ENCODE assay signal across 10 cellular contexts in the genomic region with DNA sequence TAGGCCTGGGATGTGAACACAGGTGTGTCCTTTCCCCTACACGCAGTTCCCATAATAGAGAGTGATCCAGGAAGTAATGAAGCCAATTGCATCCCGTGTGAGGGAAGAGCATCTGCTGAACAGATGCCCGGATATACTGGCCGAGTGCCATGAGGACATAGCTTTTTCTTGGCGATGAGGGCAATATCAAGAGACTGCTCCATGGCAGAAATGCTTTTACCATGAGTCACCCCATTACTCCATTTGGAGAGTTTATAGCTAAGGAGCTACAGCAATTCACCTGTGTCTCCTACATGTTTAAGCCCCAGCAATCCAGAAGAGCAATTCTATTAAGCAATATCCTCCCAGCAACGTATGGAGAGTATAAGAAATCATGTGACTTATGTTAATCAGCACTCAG.
DNase-seq lines count a peak whose midpoint lies in the region; ATAC-seq and TF ChIP-seq lines count a peak whose summit lies in the region.
"Had no signal": no experiment of that assay in that cellular context is flagged by ENCODE, and none has a peak within 500 bp of the region (broad histone marks: within the 10 kb centered on the region; RNA-seq: fewer than 3 reads in every experiment).

No MANE protein-coding gene starts in this region.

- no peaks in the 10 kb centered on the region for H3K36me3 Mint-ChIP-seq in endodermal cell (ENCODE audit: low read depth)

- H3K4me3 ChIP-seq in ACC112 (ENCODE audit: low read depth, low read length) (no peak overlapping the region; the same call in 1 of the 2 replicates), SJSA1 (no peak overlapping the region), endodermal cell (ENCODE audit: low read length) (no peak overlapping the region)

- DNase-seq in HS-27A (ENCODE audit: low read depth) (peak; percentile 97), SJSA1 (ENCODE audit: low read depth in 1 of 2, low spot score in 2 of 2) (peak; percentile 69 to 80), foreskin keratinocyte (peak; percentile 98 to 99), NCI-H146 (lab: John Stamatoyannopoulos, UW) (no peak), endodermal cell (no peak), GM19240 (ENCODE audit: insufficient read length, low spot score) (no peak)
- DNase-seq: NCI-H1436 treated with DMSO at 0.1 percent for 48 hours had no signal

- 88 to 91% methylated on average over 5 to 6 of the region's 6 CpGs for WGBS in endodermal cell (ENCODE audit: insufficient coverage in 1 of 2, insufficient read length in 1 of 2), 2 experiments

- H3K4me1 ChIP-seq in ACC112 (ENCODE audit: control insufficient read depth, insufficient read depth, low read length, unreplicated experiment): peaks cover 53% of the 10 kb centered on the region
- H3K4me1 ChIP-seq in SJSA1 (replicated peaks): peaks cover 43% of the 10 kb centered on the region
- peaks cover 33% of the 10 kb centered on the region for H3K4me1 ChIP-seq in foreskin keratinocyte
- no peaks in the 10 kb centered on the region for H3K4me1 ChIP-seq in endodermal cell (ENCODE audit: control insufficient read depth, insufficient read depth, low read length)
- H3K4me1 ChIP-seq: parathyroid adenoma had no signal

- peaks cover 7% of the 10 kb centered on the region for H3K4me1 Mint-ChIP-seq in endodermal cell

- TF ChIP-seq CTCF in foreskin keratinocyte (conservative IDR thresholded peaks at IDR 0.05) (no peak), endodermal cell (conservative IDR thresholded peaks at IDR 0.05) (no peak)

- no peak overlapping the region for H3K27ac Mint-ChIP-seq in endodermal cell

- H3K27ac ChIP-seq in ACC112 (ENCODE audit: low read depth, low read length) (peak overlapping the region; percentile 72), SJSA1 (no peak overlapping the region; the same call in 1 of the 2 replicates), foreskin keratinocyte (peak overlapping the region; percentile 61), endodermal cell (ENCODE audit: low read depth, low read length) (no peak overlapping the region)
- H3K27ac ChIP-seq: parathyroid adenoma had no signal

- H3K36me3 ChIP-seq in ACC112 (ENCODE audit: insufficient read depth, low read length) (no peaks in the 10 kb centered on the region), SJSA1 (no peaks in the 10 kb centered on the region), endodermal cell (ENCODE audit: control insufficient read depth, insufficient read depth, low read length) (no peaks in the 10 kb centered on the region)

- no peaks in the 10 kb centered on the region for H3K9me3 ChIP-seq in SJSA1 (replicated peaks)
- no peaks in the 10 kb centered on the region for H3K9me3 ChIP-seq in endodermal cell (ENCODE audit: control insufficient read depth, low read length)

- no peaks in the 10 kb centered on the region for H3K79me2 ChIP-seq in ACC112 (ENCODE audit: control insufficient read depth, insufficient read depth, low read length, unreplicated experiment)
- H3K79me2 ChIP-seq: parathyroid adenoma had no signal

- H3K27me3 ChIP-seq in ACC112 (ENCODE audit: insufficient read depth, low read length) (no peaks in the 10 kb centered on the region), SJSA1 (replicated peaks) (no peaks in the 10 kb centered on the region), foreskin keratinocyte (no peaks in the 10 kb centered on the region), endodermal cell (ENCODE audit: control insufficient read depth, insufficient read depth, low read length, poor library complexity, severe bottlenecking) (peaks cover 24% of the 10 kb centered on the region)

- H3K9me3 Mint-ChIP-seq in endodermal cell: no peaks in the 10 kb centered on the region

- no peak overlapping the region for H3K9ac ChIP-seq in endodermal cell (ENCODE audit: extremely low read depth, low read length, poor library complexity, severe bottlenecking)
- H3K9ac ChIP-seq: parathyroid adenoma had no signal

- H3K27me3 Mint-ChIP-seq in endodermal cell (ENCODE audit: insufficient read depth): peaks cover 43% of the 10 kb centered on the region

- ATAC-seq in foreskin keratinocyte (peak; percentile 72), HG03442 (IDR thresholded peaks at IDR 0.05; ENCODE audit: unreplicated experiment) (no peak)

- peak overlapping the region; percentile 2 for H2AFZ ChIP-seq in ACC112 (ENCODE audit: low read length, unreplicated experiment)
- H2AFZ ChIP-seq: parathyroid adenoma had no signal

- H3K4me3 Mint-ChIP-seq in endodermal cell: no peak overlapping the region

Comparison
In these comparisons a context has a peak if more than half of its experiments do, and no peak if none do; other contexts are left out.
1. H3K27ac ChIP-seq: peak in ACC112 (single experiment) and foreskin keratinocyte (single experiment); none in SJSA1 (single experiment) and endodermal cell (single experiment).
2. DNase-seq: peak in HS-27A (single experiment), SJSA1 (2 of 2) and foreskin keratinocyte (2 of 2); none in NCI-H146 (single experiment), endodermal cell (single experiment) and GM19240 (single experiment).